Comparison of ENCODE assay signal across 9 cellular contexts in genomic region chr20:45254867-45255266, GRCh38. TPM values are rescaled to one million over a fixed set of nuclear protein-coding genes. Genes with fewer than 3 reads are reported as not detected.
DNase-seq lines count a peak whose midpoint lies in the region; ATAC-seq and TF ChIP-seq lines count a peak whose summit lies in the region.
"Had no signal": no experiment of that assay in that cellular context is flagged by ENCODE, and none has a peak within 500 bp of the region (broad histone marks: within the 10 kb centered on the region; RNA-seq: fewer than 3 reads in every experiment).

No MANE protein-coding gene starts in this region.

- TF ChIP-seq CTCF in AG10803 (conservative IDR thresholded peaks at IDR 0.05; ENCODE audit: low read length) (no peak), IMR-90 (conservative IDR thresholded peaks at IDR 0.05; ENCODE audit: low read depth, low read length) (no peak), body of pancreas (IDR thresholded peaks at IDR 0.05) (no peak), mucosa of descending colon (IDR thresholded peaks at IDR 0.05) (no peak)

- H3K9ac ChIP-seq in IMR-90 (ENCODE audit: low read depth, low read length): no peak overlapping the region
- no peak overlapping the region for H3K9ac ChIP-seq in neuronal stem cell (ENCODE audit: low read depth, low read length, poor library complexity)

- H3K4me3 ChIP-seq in AG10803 (ENCODE audit: low read length) (no peak overlapping the region), IMR-90 (ENCODE audit: insufficient read depth, low read depth, low read length) (no peak overlapping the region), body of pancreas (no peak overlapping the region), mucosa of descending colon (no peak overlapping the region), neuronal stem cell (ENCODE audit: low read length in 2 of 2) (no peak overlapping the region)

- DNase-seq in AG10803 (ENCODE audit: low read depth) (peak; percentile 55), IMR-90 (peak; percentile 9), body of pancreas (peak in 1 of 4 donors; percentile 21), mucosa of descending colon (no peak), DMS153 treated with DMSO at 0.1 percent for 48 hours (lab: John Stamatoyannopoulos, UW; ENCODE audit: unreplicated experiment) (no peak), neuronal stem cell (ENCODE audit: low spot score) (no peak)

- no peak overlapping the region for H2AK5ac ChIP-seq in IMR-90 (ENCODE audit: low read depth, low read length)
- no peak overlapping the region for H2AK5ac ChIP-seq in neuronal stem cell (ENCODE audit: low read depth, low read length)

- BruUV-seq in IMR-90 (replicated peaks; lab: Mats Ljungman, UMichigan): no TSS peak

- H4K91ac ChIP-seq in IMR-90 (ENCODE audit: insufficient read depth, low read depth, low read length): no peak overlapping the region
- H4K91ac ChIP-seq in neuronal stem cell (ENCODE audit: low read depth, low read length, poor library complexity): no peak overlapping the region

- WGBS in IMR-90 (ENCODE audit: extremely low coverage in 2 of 2, insufficient read length in 1 of 2), 2 experiments: 0% methylated on average over 1 of the region's 4 CpGs; no CpG with 5 or more reads in 1 of the 2 experiments
- WGBS in body of pancreas, 2 donors: 44 to 65% methylated on average over 4 of the region's 4 CpGs
- no CpG with 5 or more reads among the region's 4 CpGs for WGBS in neuronal stem cell (ENCODE audit: extremely low coverage in 2 of 2, insufficient read length in 2 of 2, insufficient replicate concordance in 1 of 2), 2 donors

- no peaks in the 10 kb centered on the region for H3K4me1 ChIP-seq in IMR-90 (ENCODE audit: control insufficient read depth, insufficient read depth, low read length)
- H3K4me1 ChIP-seq in body of pancreas: peaks cover 15% of the 10 kb centered on the region
- H3K4me1 ChIP-seq in mucosa of descending colon (ENCODE audit: low read depth): peaks cover 13% of the 10 kb centered on the region
- peaks cover 12 to 17% of the 10 kb centered on the region in 2 donors for H3K4me1 ChIP-seq in neuronal stem cell (ENCODE audit: control insufficient read depth in 2 of 2, insufficient read depth in 1 of 2, low read depth in 1 of 2, low read length in 2 of 2)

- no peak for TF ChIP-seq POLR2A in IMR-90 (IDR thresholded peaks at IDR 0.05; ENCODE audit: low read depth, low read length)
- TF ChIP-seq POLR2A in body of pancreas (IDR thresholded peaks at IDR 0.05): no peak

- ATAC-seq in IMR-90 (ENCODE audit: low read depth): no peak; the same call in 1 of the 2 replicates
- peak; percentile 54 for ATAC-seq in body of pancreas
- peak; percentile 26 for ATAC-seq in mucosa of descending colon
- ATAC-seq in HG03139 (IDR thresholded peaks at IDR 0.05; ENCODE audit: unreplicated experiment): no peak
- ATAC-seq in GM18873 (IDR thresholded peaks at IDR 0.05; ENCODE audit: low FRiP score, unreplicated experiment): no peak

- H2AK9ac ChIP-seq in IMR-90 (replicated peaks; ENCODE audit: low read depth, low read length, poor library complexity): no peak overlapping the region

- CTCF ChIA-PET in IMR-90 (lab: Yijun Ruan, JAX): no interaction called here

- dilution Hi-C loops in IMR-90 (cut with HindIII; ENCODE audit: low sequenced_read_pairs, unreplicated experiment): no loop called here

- H3K14ac ChIP-seq in IMR-90 (replicated peaks; ENCODE audit: low read depth, low read length): no peak overlapping the region
- no peak overlapping the region for H3K14ac ChIP-seq in neuronal stem cell (ENCODE audit: low read length)

- POLR2A ChIA-PET in IMR-90 (lab: Charles Lee; ENCODE audit: unreplicated experiment): no interaction called here

- no peak overlapping the region for H2BK15ac ChIP-seq in IMR-90 (ENCODE audit: low read depth, low read length)
- no peak overlapping the region for H2BK15ac ChIP-seq in neuronal stem cell (ENCODE audit: low read length)

- H2AFZ ChIP-seq in IMR-90 (replicated peaks; ENCODE audit: low read length, poor library complexity): no peak overlapping the region
- H2AFZ ChIP-seq in neuronal stem cell (ENCODE audit: low read length): no peak overlapping the region

- no peak overlapping the region for H2BK5ac ChIP-seq in IMR-90 (ENCODE audit: low read depth, low read length, poor library complexity, severe bottlenecking)
- no peak overlapping the region for H2BK5ac ChIP-seq in neuronal stem cell (ENCODE audit: low read length)

- H3K4ac ChIP-seq in IMR-90 (ENCODE audit: low read depth, low read length) (no peak overlapping the region), neuronal stem cell (ENCODE audit: low read length) (no peak overlapping the region)

- H3K4me2 ChIP-seq in IMR-90 (ENCODE audit: low read depth, low read length): no peak overlapping the region
- no peak overlapping the region for H3K4me2 ChIP-seq in neuronal stem cell (ENCODE audit: insufficient read depth, low read length, poor library complexity, severe bottlenecking)

- H3K27ac ChIP-seq in IMR-90 (ENCODE audit: insufficient read depth, low read length): no peak overlapping the region
- H3K27ac ChIP-seq in body of pancreas: peak overlapping the region; percentile 27 to 71 (median 52)
- H3K27ac ChIP-seq in neuronal stem cell (replicated peaks; ENCODE audit: low read length): no peak overlapping the region

- no peak overlapping the region for H3K56ac ChIP-seq in IMR-90 (ENCODE audit: extremely low read depth, insufficient read depth, low read length)

- intact Hi-C loops in IMR-90 (cut with micrococcal nuclease): no loop called here
- intact Hi-C loops in body of pancreas (cut with DNase I): no loop called here
- intact Hi-C loops in mucosa of descending colon (cut with DNase I, micrococcal nuclease): no loop called here

- H4K8ac ChIP-seq in IMR-90 (ENCODE audit: low read depth in 2 of 2, low read length in 2 of 2) (no peak overlapping the region), neuronal stem cell (ENCODE audit: low read depth, low read length) (no peak overlapping the region)

- H2BK12ac ChIP-seq in neuronal stem cell (ENCODE audit: low read length): no peak overlapping the region

- H3K9me3 ChIP-seq in IMR-90 (ENCODE audit: control insufficient read depth, insufficient read depth, low read length): no peaks in the 10 kb centered on the region
- no peaks in the 10 kb centered on the region for H3K9me3 ChIP-seq in body of pancreas
- H3K9me3 ChIP-seq in mucosa of descending colon: no peaks in the 10 kb centered on the region
- no peaks in the 10 kb centered on the region for H3K9me3 ChIP-seq in neuronal stem cell (replicated peaks in 1 of 2; ENCODE audit: control insufficient read depth in 2 of 2, insufficient read depth in 1 of 2, low read depth in 1 of 2, low read length in 2 of 2)

- H4K20me1 ChIP-seq in IMR-90 (ENCODE audit: insufficient read depth, low read length): no peaks in the 10 kb centered on the region

- H2BK20ac ChIP-seq in IMR-90 (ENCODE audit: low read depth, low read length): no peak overlapping the region

- H3K27me3 ChIP-seq in IMR-90 (ENCODE audit: control insufficient read depth, insufficient read depth, low read length) (peaks cover 13% of the 10 kb centered on the region), body of pancreas (no peaks in the 10 kb centered on the region), neuronal stem cell (ENCODE audit: control insufficient read depth in 3 of 3, insufficient read depth in 3 of 3, low read depth in 1 of 3, low read length in 3 of 3) (peaks cover 0 to 18% (median 0%) of the 10 kb centered on the region in 3 experiments)

- H3K36me3 ChIP-seq in IMR-90 (ENCODE audit: control insufficient read depth, insufficient read depth, low read length) (no peaks in the 10 kb centered on the region), body of pancreas (replicated peaks in 1 of 2; ENCODE audit: insufficient read depth in 1 of 2, low read depth in 2 of 2) (no peaks in the 10 kb centered on the region), mucosa of descending colon (ENCODE audit: low read depth) (no peaks in the 10 kb centered on the region), neuronal stem cell (replicated peaks in 1 of 2; ENCODE audit: control insufficient read depth in 2 of 2, insufficient read depth in 2 of 2, low read length in 2 of 2) (no peaks in the 10 kb centered on the region)

- H3K79me1 ChIP-seq in IMR-90 (ENCODE audit: low read depth in 1 of 2, low read length in 2 of 2) (no peaks in the 10 kb centered on the region), neuronal stem cell (ENCODE audit: low read depth, low read length) (no peaks in the 10 kb centered on the region)

- no peak for TF ChIP-seq RAD21 in IMR-90 (IDR thresholded peaks at IDR 0.05; ENCODE audit: low read length)

- no peak overlapping the region for H4K5ac ChIP-seq in IMR-90 (ENCODE audit: low read depth, low read length)

- no peak overlapping the region for H2BK120ac ChIP-seq in IMR-90 (ENCODE audit: low read depth, low read length)
- H2BK120ac ChIP-seq in neuronal stem cell (ENCODE audit: low read depth, low read length): no peak overlapping the region

- H3K18ac ChIP-seq in IMR-90 (ENCODE audit: low read depth, low read length): no peak overlapping the region
- no peak overlapping the region for H3K18ac ChIP-seq in neuronal stem cell (ENCODE audit: low read length)

- in situ Hi-C loops in IMR-90 (cut with MboI; ENCODE audit: low sequenced_read_pairs): no loop called here

- H3K23ac ChIP-seq in IMR-90 (ENCODE audit: low read depth, low read length) (no peak overlapping the region), neuronal stem cell (ENCODE audit: low read depth, low read length, poor library complexity) (no peak overlapping the region)

- no peaks in the 10 kb centered on the region for H3K9me1 ChIP-seq in IMR-90 (ENCODE audit: insufficient read depth, low read length)

RNA-seq across cellular contexts. Expression of gene SLPI, which starts 0.5 kb away (rescaled TPM):
- not detected in 2 replicates for total RNA-seq in IMR-90 (2012; rRNA removed)
- polyA plus RNA-seq in IMR-90 (2012; rRNA removed): not detected in 2 replicates
- polyA plus RNA-seq in IMR-90 (2012; cell fraction: cytosol; rRNA removed): not detected in 2 replicates
- not detected in 2 replicates for polyA plus RNA-seq in IMR-90 (2012; cell fraction: nucleus; rRNA removed; ENCODE audit: low replicate concordance)
- total RNA-seq in body of pancreas: 10 to 100 TPM; 14.5 to 34.0 TPM
- 100 to 1,000 TPM in 1 of 3 donors, 10 to 100 TPM in 2; 29.9 to 132 (median 43.3) TPM for total RNA-seq in mucosa of descending colon
- polyA plus RNA-seq in neuronal stem cell (2013, experiment 1 of 2): not detected
- polyA plus RNA-seq in neuronal stem cell (2013, experiment 2 of 2): not detected
- total RNA-seq: activated CD8-positive, alpha-beta memory T cell treated with anti-CD3 and anti-CD28 coated beads for 36 hours had no signal

RNA-seq across cellular contexts. Expression of gene SEMG2, which starts 33.7 kb away (rescaled TPM):
- total RNA-seq in IMR-90 (2012; rRNA removed): not detected in 2 replicates
- not detected in 2 replicates for polyA plus RNA-seq in IMR-90 (2012; rRNA removed)
- polyA plus RNA-seq in IMR-90 (2012; cell fraction: cytosol; rRNA removed): not detected in 2 replicates
- not detected in 2 replicates for polyA plus RNA-seq in IMR-90 (2012; cell fraction: nucleus; rRNA removed; ENCODE audit: low replicate concordance)
- not detected for total RNA-seq in body of pancreas
- not detected for total RNA-seq in mucosa of descending colon
- polyA plus RNA-seq in neuronal stem cell (2013, experiment 1 of 2): not detected
- polyA plus RNA-seq in neuronal stem cell (2013, experiment 2 of 2): not detected
- total RNA-seq: activated CD8-positive, alpha-beta memory T cell treated with anti-CD3 and anti-CD28 coated beads for 36 hours had no signal

RNA-seq across cellular contexts. Expression of gene SEMG1, which starts 48.0 kb away (rescaled TPM):
- total RNA-seq in IMR-90 (2012; rRNA removed): not detected in 2 replicates
- polyA plus RNA-seq in IMR-90 (2012; rRNA removed): not detected in 2 replicates
- polyA plus RNA-seq in IMR-90 (2012; cell fraction: cytosol; rRNA removed): not detected in 2 replicates
- not detected in 2 replicates for polyA plus RNA-seq in IMR-90 (2012; cell fraction: nucleus; rRNA removed; ENCODE audit: low replicate concordance)
- total RNA-seq in body of pancreas: not detected
- not detected for total RNA-seq in mucosa of descending colon
- polyA plus RNA-seq in neuronal stem cell (2013, experiment 1 of 2): not detected
- polyA plus RNA-seq in neuronal stem cell (2013, experiment 2 of 2): not detected
- total RNA-seq: activated CD8-positive, alpha-beta memory T cell treated with anti-CD3 and anti-CD28 coated beads for 36 hours had no signal

RNA-seq across cellular contexts. Expression of gene RBPJL, which starts 51.8 kb away (rescaled TPM):
- total RNA-seq in IMR-90 (2012; rRNA removed) (not detected in 2 replicates), body of pancreas (100 to 1,000 TPM; 306 to 837 TPM), mucosa of descending colon (not detected)
- polyA plus RNA-seq in IMR-90 (2012; rRNA removed): not detected in 2 replicates
- not detected in 2 replicates for polyA plus RNA-seq in IMR-90 (2012; cell fraction: cytosol; rRNA removed)
- not detected in 2 replicates for polyA plus RNA-seq in IMR-90 (2012; cell fraction: nucleus; rRNA removed; ENCODE audit: low replicate concordance)
- polyA plus RNA-seq in neuronal stem cell (2013, experiment 1 of 2): not detected
- polyA plus RNA-seq in neuronal stem cell (2013, experiment 2 of 2): 0.04 TPM
- total RNA-seq: activated CD8-positive, alpha-beta memory T cell treated with anti-CD3 and anti-CD28 coated beads for 36 hours had no signal

RNA-seq across cellular contexts. Expression of gene MATN4, which starts 53.2 kb away (rescaled TPM):
- total RNA-seq in IMR-90 (2012; rRNA removed): not detected in 2 replicates
- 0.12 and 0.13 TPM in 2 replicates for polyA plus RNA-seq in IMR-90 (2012; rRNA removed)
- 0.11 and 0.16 TPM in 2 replicates for polyA plus RNA-seq in IMR-90 (2012; cell fraction: cytosol; rRNA removed)
- polyA plus RNA-seq in IMR-90 (2012; cell fraction: nucleus; rRNA removed; ENCODE audit: low replicate concordance): 0.37 and 1.2 TPM in 2 replicates
- total RNA-seq in body of pancreas: 1 to 10 TPM; 4.9 to 5.3 TPM
- under 1 TPM in 2 of 3 donors, not detected in 1; 0.17 to 0.22 TPM for total RNA-seq in mucosa of descending colon
- polyA plus RNA-seq in neuronal stem cell (2013, experiment 1 of 2): 0.11 TPM
- 0.18 TPM for polyA plus RNA-seq in neuronal stem cell (2013, experiment 2 of 2)

Comparison
In these comparisons a context has a peak if more than half of its experiments do, and no peak if none do; other contexts are left out.
1. DNase-seq: peak in AG10803 (single experiment) and IMR-90 (single experiment); none in mucosa of descending colon (0 of 3), DMS153 treated with DMSO at 0.1 percent for 48 hours (single experiment) and neuronal stem cell (single experiment).
2. ATAC-seq: peak in body of pancreas (single experiment) and mucosa of descending colon (single experiment); none in IMR-90 (single experiment), HG03139 (single experiment) and GM18873 (single experiment).
3. H3K27ac ChIP-seq: peak in body of pancreas (4 of 4); none in IMR-90 (single experiment) and neuronal stem cell (single experiment).
4. RNA of gene SLPI, which starts 0.5 kb away (total RNA-seq): 29.9 to 132 TPM in mucosa of descending colon and 14.5 to 34.0 TPM in body of pancreas; not detected in IMR-90; every median in the first group is over 10 times any median in the second.